Comparison of ENCODE assay signal across 8 cellular contexts in genomic region chr1:62435231-62436038, GRCh38. TPM values are rescaled to one million over a fixed set of nuclear protein-coding genes. Genes with fewer than 3 reads are reported as not detected.
DNase-seq lines count a peak whose midpoint lies in the region; ATAC-seq and TF ChIP-seq lines count a peak whose summit lies in the region.

No MANE protein-coding gene starts in this region.

- H3K27ac ChIP-seq in CD4-positive, alpha-beta T cell (ENCODE audit: low read depth, low read length): peak overlapping the region; percentile 94

- H3K9ac ChIP-seq in iPS-15b (ENCODE audit: low read depth, low read length): peak overlapping the region; percentile 98

- H3K9me3 Mint-ChIP-seq in CD4-positive, alpha-beta T cell: no peaks in the 10 kb centered on the region
- peaks cover 2% of the 10 kb centered on the region for H3K9me3 Mint-ChIP-seq in activated naive CD8-positive, alpha-beta T cell treated with anti-CD3 and anti-CD28 coated beads for 36 hours
- peaks cover 2% of the 10 kb centered on the region for H3K9me3 Mint-ChIP-seq in stimulated activated effector memory CD8-positive, alpha-beta T cell treated with anti-CD3 and anti-CD28 coated beads, Interleukin-12 subunit alpha, Interleukin-12 subunit beta, amount 100 ng/mL, for 72 hours

- H3K4me3 Mint-ChIP-seq in CD4-positive, alpha-beta T cell: peak overlapping the region; percentile 97
- peak overlapping the region; percentile 88 for H3K4me3 Mint-ChIP-seq in activated naive CD8-positive, alpha-beta T cell treated with anti-CD3 and anti-CD28 coated beads for 36 hours
- peak overlapping the region; percentile 85 for H3K4me3 Mint-ChIP-seq in stimulated activated effector memory CD8-positive, alpha-beta T cell treated with anti-CD3 and anti-CD28 coated beads, Interleukin-12 subunit alpha, Interleukin-12 subunit beta, amount 100 ng/mL, for 72 hours

- H3K36me3 Mint-ChIP-seq in CD4-positive, alpha-beta T cell (ENCODE audit: low read depth): peaks cover 30% of the 10 kb centered on the region
- peaks cover 25% of the 10 kb centered on the region for H3K36me3 Mint-ChIP-seq in activated naive CD8-positive, alpha-beta T cell treated with anti-CD3 and anti-CD28 coated beads for 36 hours
- peaks cover 38% of the 10 kb centered on the region for H3K36me3 Mint-ChIP-seq in stimulated activated effector memory CD8-positive, alpha-beta T cell treated with anti-CD3 and anti-CD28 coated beads, Interleukin-12 subunit alpha, Interleukin-12 subunit beta, amount 100 ng/mL, for 72 hours

- ATAC-seq in CD4-positive, alpha-beta T cell (ENCODE audit: poor library complexity): no peak
- ATAC-seq in HG03439 (IDR thresholded peaks at IDR 0.05; ENCODE audit: unreplicated experiment) (peak; percentile 3), GM21528 (IDR thresholded peaks at IDR 0.05; ENCODE audit: low FRiP score, unreplicated experiment) (no peak)
- no peak for ATAC-seq in stimulated activated effector memory CD8-positive, alpha-beta T cell treated with anti-CD3 and anti-CD28 coated beads, Interleukin-12 subunit alpha, Interleukin-12 subunit beta, amount 100 ng/mL, for 72 hours

- H3K27ac Mint-ChIP-seq in CD4-positive, alpha-beta T cell: peak overlapping the region; percentile 99
- peak overlapping the region; percentile 98 for H3K27ac Mint-ChIP-seq in activated naive CD8-positive, alpha-beta T cell treated with anti-CD3 and anti-CD28 coated beads for 36 hours
- H3K27ac Mint-ChIP-seq in stimulated activated effector memory CD8-positive, alpha-beta T cell treated with anti-CD3 and anti-CD28 coated beads, Interleukin-12 subunit alpha, Interleukin-12 subunit beta, amount 100 ng/mL, for 72 hours: peak overlapping the region; percentile 98

- POLR2A ChIA-PET in CD4-positive, alpha-beta T cell (lab: Charles Lee): interaction anchor here (0.6 to 2.5 kb wide), 21 partner anchors 8 to 1779 kb away, joined by 3 to 29 read pairs (median 5); partner anchors contain the start of genes ALG6, ATG4C, DOCK7 and PGM1

- H3K9me3 ChIP-seq in CD4-positive, alpha-beta T cell (ENCODE audit: control insufficient read depth, low read length): no peaks in the 10 kb centered on the region
- H3K9me3 ChIP-seq in iPS-15b (ENCODE audit: control insufficient read depth, insufficient read depth, low read length): no peaks in the 10 kb centered on the region

- no peak for TF ChIP-seq CTCF in CD4-positive, alpha-beta T cell (IDR thresholded peaks at IDR 0.05)

- H3K4me3 ChIP-seq in iPS-15b (ENCODE audit: low read depth, low read length): peak overlapping the region; percentile 75

- intact Hi-C loops in CD4-positive, alpha-beta T cell (cut with DNase I, micrococcal nuclease): loop anchor here (1.0 to 10.0 kb wide), 8 partner anchors 163 to 1358 kb away; partner anchors contain the start of genes ALG6 (in 1 of the 2), DOCK7 (in 1 of the 2), EFCAB7 (in 1 of the 2) and ITGB3BP (in 1 of the 2)

- CTCF ChIA-PET in CD4-positive, alpha-beta T cell (lab: Charles Lee): no interaction called here

- H3K36me3 ChIP-seq in iPS-15b (ENCODE audit: control insufficient read depth, insufficient read depth, low read length): no peaks in the 10 kb centered on the region

- H3K4me1 Mint-ChIP-seq in CD4-positive, alpha-beta T cell (ENCODE audit: low read depth): peaks cover 36% of the 10 kb centered on the region
- H3K4me1 Mint-ChIP-seq in activated naive CD8-positive, alpha-beta T cell treated with anti-CD3 and anti-CD28 coated beads for 36 hours: peaks cover 20% of the 10 kb centered on the region
- peaks cover 19% of the 10 kb centered on the region for H3K4me1 Mint-ChIP-seq in stimulated activated effector memory CD8-positive, alpha-beta T cell treated with anti-CD3 and anti-CD28 coated beads, Interleukin-12 subunit alpha, Interleukin-12 subunit beta, amount 100 ng/mL, for 72 hours

- H3K27me3 ChIP-seq in CD4-positive, alpha-beta T cell (ENCODE audit: control insufficient read depth, insufficient read depth, low read length): no peaks in the 10 kb centered on the region
- no peaks in the 10 kb centered on the region for H3K27me3 ChIP-seq in iPS-15b (ENCODE audit: control insufficient read depth, insufficient read depth, low read length)

- no peaks in the 10 kb centered on the region for H3K4me1 ChIP-seq in iPS-15b (ENCODE audit: control insufficient read depth, insufficient read depth, low read length)

- peak in 1 of 10 experiments; percentile 20 for DNase-seq in CD4-positive, alpha-beta T cell
- no peak for DNase-seq in activated naive CD8-positive, alpha-beta T cell treated with anti-CD3 and anti-CD28 coated beads for 36 hours
- DNase-seq in stimulated activated effector memory CD8-positive, alpha-beta T cell treated with anti-CD3 and anti-CD28 coated beads, Interleukin-12 subunit alpha, Interleukin-12 subunit beta, amount 100 ng/mL, for 72 hours (ENCODE audit: low spot score in 2 of 2): no peak
- DNase-seq in RPMI8226 (no peak), NCI-H226 (no peak)

- H3K27me3 Mint-ChIP-seq in CD4-positive, alpha-beta T cell: no peaks in the 10 kb centered on the region
- no peaks in the 10 kb centered on the region for H3K27me3 Mint-ChIP-seq in activated naive CD8-positive, alpha-beta T cell treated with anti-CD3 and anti-CD28 coated beads for 36 hours

RNA-seq across cellular contexts. Expression of gene USP1, which starts 1.4 kb away (rescaled TPM):
- total RNA-seq in CD4-positive, alpha-beta T cell: 10 to 100 TPM; 26.2 to 28.3 TPM
- 100 to 1,000 TPM; 108 TPM for total RNA-seq in activated naive CD8-positive, alpha-beta T cell treated with anti-CD3 and anti-CD28 coated beads for 36 hours
